22 cellular contexts compared by ENCODE assay signal in the genomic region with DNA sequence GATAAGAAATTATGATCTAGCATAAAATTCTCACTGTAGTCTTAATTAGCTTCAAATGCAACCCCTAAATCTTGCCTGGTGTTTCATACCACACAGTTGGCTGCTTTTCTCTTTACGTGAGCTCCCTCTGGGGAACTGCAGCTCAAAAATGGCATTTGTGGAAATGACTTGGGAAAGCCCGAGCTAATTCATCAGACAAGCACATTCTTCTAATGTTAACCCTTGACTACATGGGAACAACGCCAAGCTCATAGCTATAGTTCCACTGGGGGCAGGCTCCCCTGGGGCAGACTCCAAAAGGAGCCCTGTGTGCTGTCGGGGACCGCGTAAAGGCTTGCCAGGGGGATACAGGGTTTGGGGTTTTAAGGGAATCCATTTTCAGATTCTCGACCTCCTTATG.
A peak's percentile ranks its signal among the peaks of the same experiment; 100 is the strongest.
DNase-seq lines count a peak whose midpoint lies in the region; ATAC-seq, FAIRE-seq and TF ChIP-seq lines count a peak whose summit lies in the region.
"Had no signal": no experiment of that assay in that cellular context is flagged by ENCODE, and none has a peak within 500 bp of the region (broad histone marks: within the 10 kb centered on the region; RNA-seq: fewer than 3 reads in every experiment).

No MANE protein-coding gene starts in this region.

- CTCF ChIA-PET in MCF 10A (lab: Yijun Ruan, JAX), result interaction anchor here (0.8 to 0.9 kb wide), 2 partner anchors 43 to 206 kb away, joined by 3 to 5 read pairs; no protein-coding TSS in a partner anchor

- DNase-seq in MCF 10A (ENCODE audit: unreplicated experiment) (peak; percentile 26), breast epithelium (ENCODE audit: low spot score in 2 of 2) (no peak), astrocyte (ENCODE audit: low read depth) (peak; percentile 54), iPS-NIHi7 (ENCODE audit: extremely low spot score) (peak; percentile 16), urothelium cell line (ENCODE audit: low spot score) (peak; percentile 63), COLO668 (lab: John Stamatoyannopoulos, UW; ENCODE audit: unreplicated experiment) (no peak)
- DNase-seq: activated CD4-positive, alpha-beta T cell treated with anti-CD3 and anti-CD28 coated beads, Interleukin-2, amount 50 U/mL, for 1 hour; CD8-positive, alpha-beta memory T cell; effector CD8-positive, alpha-beta T cell; NCI-H187 treated with DMSO at 0.1 percent for 48 hours; NCI-H510A treated with DMSO at 0.1 percent for 48 hours; occipital lobe; OCI-M1; SK-N-SH; stimulated activated naive CD8-positive, alpha-beta T cell treated with anti-CD3 and anti-CD28 coated beads, Interleukin-15, amount 100 ng/mL, for 72 hours; upper lobe of right lung had no signal

- H3K36me3 ChIP-seq in breast epithelium, result no peaks in the 10 kb centered on the region
- H3K36me3 ChIP-seq in astrocyte (ENCODE audit: insufficient read depth, low read length), result no peaks in the 10 kb centered on the region
- H3K36me3 ChIP-seq: cardiac muscle cell, upper lobe of right lung had no signal

- H3K27me3 Mint-ChIP-seq in MCF 10A (ENCODE audit: insufficient read depth, unreplicated experiment) (peaks cover 24% of the 10 kb centered on the region), astrocyte (ENCODE audit: low read depth, unreplicated experiment) (peaks cover 3% of the 10 kb centered on the region)

- H2AFZ ChIP-seq in astrocyte (ENCODE audit: low read depth, low read length), result no peak overlapping the region

- no peak overlapping the region for H3K9ac ChIP-seq in astrocyte (ENCODE audit: low read length)
- H3K9ac ChIP-seq: SK-N-SH had no signal

- H3K4me1 Mint-ChIP-seq in MCF 10A (ENCODE audit: insufficient read depth, unreplicated experiment) (no peaks in the 10 kb centered on the region), astrocyte (ENCODE audit: low read depth, unreplicated experiment) (no peaks in the 10 kb centered on the region)
- H3K4me1 Mint-ChIP-seq: activated naive CD4-positive, alpha-beta T cell treated with anti-CD3 and anti-CD28 coated beads, Interleukin-2, amount 50 U/mL, for 24 hours; CD8-positive, alpha-beta memory T cell; stimulated activated naive CD8-positive, alpha-beta T cell treated with anti-CD3 and anti-CD28 coated beads, Interleukin-15, amount 100 ng/mL, for 72 hours had no signal

- no peak overlapping the region for H3K4me3 ChIP-seq in breast epithelium
- H3K4me3 ChIP-seq in astrocyte (ENCODE audit: insufficient read depth, low read depth, low read length), result no peak overlapping the region
- H3K4me3 ChIP-seq: cardiac muscle cell, upper lobe of right lung had no signal

- H3K4me2 ChIP-seq in astrocyte (ENCODE audit: low read length), result peak overlapping the region; percentile 64
- H3K4me2 ChIP-seq: SK-N-SH had no signal

- FAIRE-seq in astrocyte (lab: Jason Lieb, UNC) (no peak), urothelium cell line (lab: Jason Lieb, UNC) (no peak)
- FAIRE-seq: HepG2 had no signal

- H3K27ac Mint-ChIP-seq in MCF 10A (ENCODE audit: low read depth, unreplicated experiment) (no peak overlapping the region), astrocyte (ENCODE audit: unreplicated experiment) (no peak overlapping the region)
- H3K27ac Mint-ChIP-seq: activated naive CD4-positive, alpha-beta T cell treated with anti-CD3 and anti-CD28 coated beads, Interleukin-2, amount 50 U/mL, for 24 hours; CD8-positive, alpha-beta memory T cell; stimulated activated naive CD8-positive, alpha-beta T cell treated with anti-CD3 and anti-CD28 coated beads, Interleukin-15, amount 100 ng/mL, for 72 hours had no signal

- no peak overlapping the region for H3K4me3 Mint-ChIP-seq in MCF 10A (ENCODE audit: unreplicated experiment)
- H3K4me3 Mint-ChIP-seq in astrocyte (ENCODE audit: unreplicated experiment), result no peak overlapping the region
- H3K4me3 Mint-ChIP-seq: activated naive CD4-positive, alpha-beta T cell treated with anti-CD3 and anti-CD28 coated beads, Interleukin-2, amount 50 U/mL, for 24 hours; CD8-positive, alpha-beta memory T cell; stimulated activated naive CD8-positive, alpha-beta T cell treated with anti-CD3 and anti-CD28 coated beads, Interleukin-15, amount 100 ng/mL, for 72 hours had no signal

- no TSS peak for BruUV-seq in MCF 10A (replicated peaks; lab: Mats Ljungman, UMichigan)

- no peaks in the 10 kb centered on the region for H4K20me1 ChIP-seq in astrocyte (ENCODE audit: insufficient read depth, low read length)

- H3K27ac ChIP-seq in breast epithelium (no peak overlapping the region), astrocyte (ENCODE audit: low read depth, low read length) (no peak overlapping the region)
- H3K27ac ChIP-seq: cardiac muscle cell, upper lobe of right lung had no signal

- POLR2A ChIA-PET in MCF 10A (lab: Yijun Ruan, JAX), result interaction anchor here (0.7 kb wide), 1 partner anchor 10 kb away, joined by 3 read pairs; no protein-coding TSS in a partner anchor

- H3K27me3 ChIP-seq in breast epithelium, result no peaks in the 10 kb centered on the region
- H3K27me3 ChIP-seq in astrocyte (ENCODE audit: insufficient read depth, low read length), result no peaks in the 10 kb centered on the region
- H3K27me3 ChIP-seq: cardiac muscle cell, upper lobe of right lung had no signal

- TF ChIP-seq CTCF in MCF 10A (IDR thresholded peaks at IDR 0.05; ENCODE audit: unreplicated experiment), result no peak
- no peak for TF ChIP-seq CTCF in breast epithelium (IDR thresholded peaks at IDR 0.05)
- no peak for TF ChIP-seq CTCF in astrocyte (IDR thresholded peaks at IDR 0.05; ENCODE audit: insufficient read depth, low read depth, low read length)

- H3K36me3 Mint-ChIP-seq in MCF 10A (ENCODE audit: insufficient read depth, unreplicated experiment), result no peaks in the 10 kb centered on the region
- no peaks in the 10 kb centered on the region for H3K36me3 Mint-ChIP-seq in astrocyte (ENCODE audit: low read depth, unreplicated experiment)
- H3K36me3 Mint-ChIP-seq: activated naive CD4-positive, alpha-beta T cell treated with anti-CD3 and anti-CD28 coated beads, Interleukin-2, amount 50 U/mL, for 24 hours had no signal

- H3K9me3 ChIP-seq in breast epithelium, result no peaks in the 10 kb centered on the region
- no peaks in the 10 kb centered on the region for H3K9me3 ChIP-seq in astrocyte (ENCODE audit: insufficient read depth, low read depth, low read length)
- H3K9me3 ChIP-seq: SK-N-SH, upper lobe of right lung had no signal

- intact Hi-C loops in MCF 10A (cut with micrococcal nuclease) (no loop called here), breast epithelium (cut with DNase I; ENCODE audit: low total_unique reads) (no loop called here)

- H3K9me3 Mint-ChIP-seq in MCF 10A (ENCODE audit: unreplicated experiment) (no peaks in the 10 kb centered on the region), astrocyte (ENCODE audit: unreplicated experiment) (peaks cover 15% of the 10 kb centered on the region)
- H3K9me3 Mint-ChIP-seq: activated naive CD4-positive, alpha-beta T cell treated with anti-CD3 and anti-CD28 coated beads, Interleukin-2, amount 50 U/mL, for 24 hours had no signal

- H3K79me2 ChIP-seq in astrocyte (ENCODE audit: insufficient read depth, low read length), result no peaks in the 10 kb centered on the region

- ATAC-seq in GM18907 (IDR thresholded peaks at IDR 0.05; ENCODE audit: unreplicated experiment), result no peak
- ATAC-seq in GM18868 (IDR thresholded peaks at IDR 0.05; ENCODE audit: unreplicated experiment), result no peak
- ATAC-seq: HepG2; sciatic nerve; stimulated activated naive CD8-positive, alpha-beta T cell treated with anti-CD3 and anti-CD28 coated beads, Interleukin-15, amount 100 ng/mL, for 72 hours; upper lobe of right lung had no signal

- no peak for TF ChIP-seq POLR2A in breast epithelium (IDR thresholded peaks at IDR 0.05)

- H3K4me1 ChIP-seq in breast epithelium, result no peaks in the 10 kb centered on the region
- no peaks in the 10 kb centered on the region for H3K4me1 ChIP-seq in astrocyte (ENCODE audit: insufficient read depth, low read length)
- H3K4me1 ChIP-seq: upper lobe of right lung had no signal

Comparison
In these comparisons a context has a peak if more than half of its experiments do, and no peak if none do; other contexts are left out.
1. DNase-seq: peak in MCF 10A (single experiment), astrocyte (single experiment), iPS-NIHi7 (single experiment) and urothelium cell line (single experiment); none in breast epithelium (0 of 2) and COLO668 (single experiment).